ENCODE assay signal across 8 cellular contexts in the genomic region with DNA sequence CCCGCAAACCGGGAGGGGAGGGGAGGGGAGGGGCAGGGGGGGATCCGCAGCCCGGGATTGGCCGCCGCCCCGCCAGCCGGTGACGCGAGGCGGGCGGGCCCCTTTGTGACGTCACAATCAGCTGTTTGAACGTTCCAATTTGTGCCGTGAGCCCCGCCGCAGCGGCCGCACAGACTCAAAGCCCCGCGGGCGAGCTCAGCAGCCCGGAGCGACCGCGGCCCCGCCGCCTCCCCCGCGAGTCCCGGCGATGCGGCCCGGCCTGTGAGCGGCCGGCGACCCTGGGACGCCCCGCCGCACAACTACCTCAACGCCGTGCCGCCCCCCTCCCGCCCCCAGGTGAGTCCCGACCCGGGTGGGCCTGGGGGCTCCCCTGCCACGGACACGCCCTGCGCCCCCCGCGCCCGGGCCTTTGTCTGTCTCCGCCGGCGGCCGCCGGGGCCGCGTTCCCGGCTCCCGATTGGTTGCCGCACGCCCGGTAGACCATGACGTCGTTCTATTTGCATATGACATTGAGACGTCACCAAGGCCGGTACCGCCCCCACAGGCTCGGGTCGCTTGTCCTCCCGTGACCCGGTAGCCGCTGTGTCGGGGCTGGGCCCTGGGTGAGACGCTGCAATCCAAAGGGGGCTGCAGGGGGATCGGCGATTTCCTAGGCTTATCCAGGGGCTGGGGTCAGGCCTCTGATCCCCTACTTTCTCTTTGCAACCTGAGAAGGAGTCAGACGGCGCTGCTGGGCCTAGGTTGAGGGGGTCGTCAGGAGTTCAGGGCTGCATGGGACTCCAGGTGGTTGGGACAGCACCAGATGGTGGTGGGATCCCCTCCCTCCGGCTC. TPM values are rescaled to one million over a fixed set of nuclear protein-coding genes. Genes with fewer than 3 reads are reported as not detected.
DNase-seq lines count a peak whose midpoint lies in the region; ATAC-seq, FAIRE-seq and TF ChIP-seq lines count a peak whose summit lies in the region.

Gene TP53INP2, plus strand, starts transcription at position 168 of the 831 bp plus-strand sequence. CDS start 4,396 bp downstream, outside the sequence.

- peak within 1 kb of the TSS; percentile 98 to 99 for H3K9ac ChIP-seq in kidney (ENCODE audit: low read length in 2 of 2)

- in situ Hi-C loops in ACHN (cut with HindIII; ENCODE audit: low pct_ligation_motif_present, low pct_unique_long_range_greater_than_20kb, low sequenced_read_pairs): no loop called here

- ATAC-seq in GM19025 (IDR thresholded peaks at IDR 0.05; ENCODE audit: low read depth, unreplicated experiment): peak; percentile 65
- ATAC-seq in HG03342 (IDR thresholded peaks at IDR 0.05; ENCODE audit: unreplicated experiment): peak; percentile 52

- TF ChIP-seq CTCF in kidney (IDR thresholded peaks at IDR 0.05; ENCODE audit: borderline replicate concordance, extremely low read depth, insufficient read depth): no peak

- FAIRE-seq in kidney (lab: Jason Lieb, UNC): no peak

- peaks cover 24 to 30% of the 10 kb centered on the region in 2 donors for H3K4me1 ChIP-seq in kidney (ENCODE audit: control insufficient read depth in 1 of 2, insufficient read depth in 1 of 2, low read depth in 1 of 2, low read length in 2 of 2)

- peak within 1 kb of the TSS; percentile 99 for H3K27ac ChIP-seq in kidney (ENCODE audit: low read depth in 2 of 2, low read length in 2 of 2)

- DNase-seq in ACHN: peak; percentile 86
- peak; percentile 87 for DNase-seq in NCI-H510A (lab: John Stamatoyannopoulos, UW)
- peak; percentile 61 to 68 for DNase-seq in activated CD4-positive, alpha-beta T cell treated with anti-CD3 and anti-CD28 coated beads for 24 hours (ENCODE audit: low read depth in 2 of 2)
- peak; percentile 29 to 68 for DNase-seq in cerebellar nuclear complex (lab: John Stamatoyannopoulos, UW)
- peak; percentile 97 for DNase-seq in kidney
- peak; percentile 66 to 72 (median 68) for DNase-seq in stimulated activated CD4-positive, alpha-beta T cell treated with anti-CD3 and anti-CD28 coated beads, Interleukin-12 subunit alpha, Interleukin-12 subunit beta, amount 100 ng/mL, for 48 hours (ENCODE audit: low read depth in 2 of 3, low spot score in 1 of 3)

- peak within 1 kb of the TSS; percentile 88 for H3K4me3 ChIP-seq in kidney (ENCODE audit: low read length in 2 of 2)

- intact Hi-C loops in kidney (cut with DNase I): no loop called here

- H3K36me3 ChIP-seq in kidney (ENCODE audit: control insufficient read depth in 1 of 2, insufficient read depth in 2 of 2, low read length in 2 of 2): no peaks in the 10 kb centered on the region

- H3K9me3 ChIP-seq in kidney (ENCODE audit: control insufficient read depth in 1 of 2, low read length in 2 of 2): no peaks in the 10 kb centered on the region

RNA-seq across cellular contexts. Expression of gene TP53INP2, which starts in this region (rescaled TPM):
- 23.3 TPM for total RNA-seq in kidney
- 31.9 TPM for polyA plus RNA-seq in kidney (ENCODE audit: insufficient read depth, low read depth, low replicate concordance)

Comparison
In these comparisons a context has a peak if more than half of its experiments do, and no peak if none do; other contexts are left out.
1. Peak in every context shown above with its lines: DNase-seq, ATAC-seq, H3K4me3 ChIP-seq and H3K27ac ChIP-seq.